In the genomic region with DNA sequence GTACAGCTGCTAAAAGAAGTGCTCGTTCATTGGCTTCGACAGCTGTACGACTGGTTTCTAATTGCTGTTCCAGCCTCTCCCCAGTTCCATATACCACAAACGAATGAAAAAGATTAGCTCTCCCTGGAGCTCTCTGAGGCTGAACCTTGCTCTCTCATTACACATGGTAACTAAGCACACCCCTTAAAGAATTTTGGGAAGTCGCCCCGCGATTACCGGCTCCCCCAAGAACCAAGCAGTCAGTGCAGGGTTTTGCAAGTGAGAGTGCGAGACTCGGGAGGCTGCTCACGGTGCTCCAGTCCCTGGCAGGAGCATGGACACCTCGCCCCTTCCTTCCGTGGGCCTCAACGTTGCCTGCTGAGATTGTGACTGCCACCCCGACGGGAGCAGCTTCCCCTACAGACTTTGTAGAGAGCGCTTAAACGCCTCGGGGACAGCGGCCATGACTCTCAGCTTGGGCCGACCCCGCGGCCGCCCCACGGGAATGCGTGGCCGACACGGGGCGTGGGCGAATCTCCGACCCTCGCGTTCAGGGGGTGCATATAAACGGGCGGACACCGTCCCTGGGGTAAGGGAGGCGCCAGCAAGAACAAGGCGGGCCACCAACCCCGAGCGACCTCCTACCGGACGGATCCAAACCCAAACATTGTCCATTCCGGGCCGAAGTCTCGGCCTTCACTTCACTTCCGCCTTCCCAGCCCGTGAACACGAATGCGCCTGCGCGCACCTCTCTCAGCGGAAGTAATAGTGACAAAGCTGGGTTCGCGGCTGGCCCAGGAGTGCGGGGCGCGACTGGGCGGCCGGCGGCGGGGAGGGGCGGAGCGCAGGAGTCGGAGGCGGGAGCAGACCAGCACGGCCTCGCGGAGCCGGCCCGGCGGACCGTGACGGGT, we compare ENCODE assay signal across 8 cellular contexts. TPM values are rescaled to one million over a fixed set of nuclear protein-coding genes. Genes with fewer than 3 reads are reported as not detected.
DNase-seq lines count a peak whose midpoint lies in the region; TF ChIP-seq lines count a peak whose summit lies in the region.

A gene with protein sequence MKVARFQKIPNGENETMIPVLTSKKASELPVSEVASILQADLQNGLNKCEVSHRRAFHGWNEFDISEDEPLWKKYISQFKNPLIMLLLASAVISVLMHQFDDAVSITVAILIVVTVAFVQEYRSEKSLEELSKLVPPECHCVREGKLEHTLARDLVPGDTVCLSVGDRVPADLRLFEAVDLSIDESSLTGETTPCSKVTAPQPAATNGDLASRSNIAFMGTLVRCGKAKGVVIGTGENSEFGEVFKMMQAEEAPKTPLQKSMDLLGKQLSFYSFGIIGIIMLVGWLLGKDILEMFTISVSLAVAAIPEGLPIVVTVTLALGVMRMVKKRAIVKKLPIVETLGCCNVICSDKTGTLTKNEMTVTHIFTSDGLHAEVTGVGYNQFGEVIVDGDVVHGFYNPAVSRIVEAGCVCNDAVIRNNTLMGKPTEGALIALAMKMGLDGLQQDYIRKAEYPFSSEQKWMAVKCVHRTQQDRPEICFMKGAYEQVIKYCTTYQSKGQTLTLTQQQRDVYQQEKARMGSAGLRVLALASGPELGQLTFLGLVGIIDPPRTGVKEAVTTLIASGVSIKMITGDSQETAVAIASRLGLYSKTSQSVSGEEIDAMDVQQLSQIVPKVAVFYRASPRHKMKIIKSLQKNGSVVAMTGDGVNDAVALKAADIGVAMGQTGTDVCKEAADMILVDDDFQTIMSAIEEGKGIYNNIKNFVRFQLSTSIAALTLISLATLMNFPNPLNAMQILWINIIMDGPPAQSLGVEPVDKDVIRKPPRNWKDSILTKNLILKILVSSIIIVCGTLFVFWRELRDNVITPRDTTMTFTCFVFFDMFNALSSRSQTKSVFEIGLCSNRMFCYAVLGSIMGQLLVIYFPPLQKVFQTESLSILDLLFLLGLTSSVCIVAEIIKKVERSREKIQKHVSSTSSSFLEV (plus strand): TSS at position 845 of the 890 bp plus-strand sequence. CDS start 686 bp downstream, outside the sequence.

- DNase-seq in GM04504 (ENCODE audit: low read depth) (peak; percentile 92), HFFc6 (peak; percentile 94), NAMALWA (ENCODE audit: low spot score) (peak; percentile 98), SK-N-DZ (ENCODE audit: low spot score) (peak; percentile 95), germinal center (ENCODE audit: low spot score) (peak; percentile 92), non-pigmented ciliary epithelial cell (ENCODE audit: low read depth) (peak; percentile 68), superior temporal gyrus (ENCODE audit: extremely low spot score) (peak; percentile 97)
- DNase-seq in activated naive CD4-positive, alpha-beta T cell treated with anti-CD3 and anti-CD28 coated beads, Interleukin-2, amount 10 ng/mL, durations not matched to agents 7 days and 5 days, result peak; percentile 94

- H3K36me3 Mint-ChIP-seq in HFFc6 (ENCODE audit: low read depth), result peaks cover 5% of the 10 kb centered on the region; the same call in 1 of the 2 replicates
- peaks cover 5% of the 10 kb centered on the region for H3K36me3 Mint-ChIP-seq in activated naive CD4-positive, alpha-beta T cell treated with anti-CD3 and anti-CD28 coated beads, Interleukin-2, amount 10 ng/mL, durations not matched to agents 7 days and 5 days

- peak within 1 kb of the TSS; percentile 98 for H3K4me3 Mint-ChIP-seq in HFFc6
- peak within 1 kb of the TSS; percentile 94 for H3K4me3 Mint-ChIP-seq in activated naive CD4-positive, alpha-beta T cell treated with anti-CD3 and anti-CD28 coated beads, Interleukin-2, amount 10 ng/mL, durations not matched to agents 7 days and 5 days

- CTCF ChIA-PET in activated naive CD4-positive, alpha-beta T cell treated with anti-CD3 and anti-CD28 coated beads, Interleukin-2, amount 10 ng/mL, durations not matched to agents 7 days and 5 days (lab: Charles Lee), result interaction anchor here (0.6 to 4.1 kb wide), 14 partner anchors 10 to 192 kb away, joined by 3 to 46 read pairs (median 3); a partner anchor contains a TSS

- no peaks in the 10 kb centered on the region for H3K9me3 Mint-ChIP-seq in HFFc6
- no peaks in the 10 kb centered on the region for H3K9me3 Mint-ChIP-seq in activated naive CD4-positive, alpha-beta T cell treated with anti-CD3 and anti-CD28 coated beads, Interleukin-2, amount 10 ng/mL, durations not matched to agents 7 days and 5 days

- peak; percentile 68 for TF ChIP-seq CTCF in HFFc6 (IDR thresholded peaks at IDR 0.05)

- H3K27ac Mint-ChIP-seq in HFFc6, result peak within 1 kb of the TSS; percentile 99
- peak within 1 kb of the TSS; percentile 94 for H3K27ac Mint-ChIP-seq in activated naive CD4-positive, alpha-beta T cell treated with anti-CD3 and anti-CD28 coated beads, Interleukin-2, amount 10 ng/mL, durations not matched to agents 7 days and 5 days

- H3K27me3 Mint-ChIP-seq in HFFc6 (ENCODE audit: insufficient read depth), result peaks cover 4% of the 10 kb centered on the region
- no peaks in the 10 kb centered on the region for H3K27me3 Mint-ChIP-seq in activated naive CD4-positive, alpha-beta T cell treated with anti-CD3 and anti-CD28 coated beads, Interleukin-2, amount 10 ng/mL, durations not matched to agents 7 days and 5 days

- peaks cover 44% of the 10 kb centered on the region for H3K4me1 Mint-ChIP-seq in HFFc6 (ENCODE audit: low read depth)
- H3K4me1 Mint-ChIP-seq in activated naive CD4-positive, alpha-beta T cell treated with anti-CD3 and anti-CD28 coated beads, Interleukin-2, amount 10 ng/mL, durations not matched to agents 7 days and 5 days, result peaks cover 44% of the 10 kb centered on the region

RNA-seq across cellular contexts. Expression of the gene that starts here (rescaled TPM):
- total RNA-seq in HFFc6 (2021; fragmentation: NEBNext Ultra II Directional; extraction: Animal tissue kit (Norgen Biotek cat#: 25700)), result 100 to 1,000 TPM; 101 to 124 (median 112) TPM
- polyA plus RNA-seq in SK-N-DZ (2014; cell fraction: cytosol; rRNA removed), result 37.9 and 39.9 TPM in 2 replicates
- 73.4 and 77.3 TPM in 2 replicates for polyA plus RNA-seq in SK-N-DZ (2014; cell fraction: nucleus; rRNA removed)

Comparison
In these comparisons a context has a peak if more than half of its experiments do, and no peak if none do; other contexts are left out.
1. Peak in every context shown above with its lines: DNase-seq.